Comparison of ENCODE assay signal across 23 cellular contexts in genomic region chr2:16404551-16405300, GRCh38.
"Had no signal": no experiment of that assay in that cellular context is flagged by ENCODE, and none has a peak within 500 bp of the region (broad histone marks: within the 10 kb centered on the region; RNA-seq: fewer than 3 reads in every experiment).

No MANE protein-coding gene starts in this region.

- H3K9me3 Mint-ChIP-seq: activated CD4-positive, alpha-beta memory T cell treated with anti-CD3 and anti-CD28 coated beads, Interleukin-2, amount 10 ng/mL, durations not matched to agents 7 days and 5 days; activated naive CD4-positive, alpha-beta T cell treated with anti-CD3 and anti-CD28 coated beads, Interleukin-2, amount 10 ng/mL, durations not matched to agents 7 days and 5 days; activated naive CD8-positive, alpha-beta T cell treated with anti-CD3 and anti-CD28 coated beads for 36 hours; activated T-helper 17 cell treated with anti-CD3 and anti-CD28 coated beads, Interleukin-2, amount 50 U/mL, for 72 hours had no signal

- H3K4me1 Mint-ChIP-seq: activated CD4-positive, alpha-beta memory T cell treated with anti-CD3 and anti-CD28 coated beads, Interleukin-2, amount 10 ng/mL, durations not matched to agents 7 days and 5 days; activated CD4-positive, alpha-beta T cell treated with anti-CD3 and anti-CD28 coated beads for 36 hours; activated naive CD4-positive, alpha-beta T cell treated with anti-CD3 and anti-CD28 coated beads, Interleukin-2, amount 10 ng/mL, durations not matched to agents 7 days and 5 days; activated naive CD8-positive, alpha-beta T cell treated with anti-CD3 and anti-CD28 coated beads for 36 hours; activated T-helper 17 cell treated with anti-CD3 and anti-CD28 coated beads, Interleukin-2, amount 50 U/mL, for 72 hours had no signal

- H3K4me3 ChIP-seq: SJCRH30 had no signal

- H3K27me3 Mint-ChIP-seq: activated CD4-positive, alpha-beta memory T cell treated with anti-CD3 and anti-CD28 coated beads, Interleukin-2, amount 10 ng/mL, durations not matched to agents 7 days and 5 days; activated CD4-positive, alpha-beta T cell treated with anti-CD3 and anti-CD28 coated beads for 36 hours; activated naive CD4-positive, alpha-beta T cell treated with anti-CD3 and anti-CD28 coated beads, Interleukin-2, amount 10 ng/mL, durations not matched to agents 7 days and 5 days; activated naive CD8-positive, alpha-beta T cell treated with anti-CD3 and anti-CD28 coated beads for 36 hours; activated T-helper 17 cell treated with anti-CD3 and anti-CD28 coated beads, Interleukin-2, amount 50 U/mL, for 72 hours had no signal

- H3K9me3 ChIP-seq: SJCRH30, SK-N-SH had no signal

- ATAC-seq: activated CD4-positive, alpha-beta T cell treated with anti-CD3 and anti-CD28 coated beads for 36 hours; activated T-helper 17 cell treated with anti-CD3 and anti-CD28 coated beads, Interleukin-2, amount 50 U/mL, for 72 hours; Panc1 had no signal

- H3K9ac ChIP-seq: SK-N-SH had no signal

- H3K36me3 Mint-ChIP-seq: activated naive CD4-positive, alpha-beta T cell treated with anti-CD3 and anti-CD28 coated beads, Interleukin-2, amount 10 ng/mL, durations not matched to agents 7 days and 5 days; activated naive CD8-positive, alpha-beta T cell treated with anti-CD3 and anti-CD28 coated beads for 36 hours had no signal

- H3K27ac ChIP-seq: brain microvascular endothelial cell, SJCRH30, VCaP had no signal

- DNase-seq: activated CD4-positive, alpha-beta memory T cell treated with anti-CD3 and anti-CD28 coated beads, Interleukin-2, amount 10 ng/mL, durations not matched to agents 7 days and 5 days; activated CD4-positive, alpha-beta T cell treated with anti-CD3 and anti-CD28 coated beads for 36 hours; activated CD4-positive, alpha-beta T cell treated with anti-CD3 and anti-CD28 coated beads, Interleukin-2, amount 50 U/mL, for 1 hour; activated gamma-delta T cell treated with Interleukin-2 at 50 U/mL for 16 hours; activated naive CD4-positive, alpha-beta T cell treated with anti-CD3 and anti-CD28 coated beads, Interleukin-2, amount 10 ng/mL, durations not matched to agents 7 days and 5 days; activated naive CD8-positive, alpha-beta T cell treated with anti-CD3 and anti-CD28 coated beads for 36 hours; activated T-cell treated with anti-CD3 and anti-CD28 coated beads for 4 hours; activated T-cell treated with anti-CD3 and anti-CD28 coated beads, Interleukin-2, amount 50 U/mL, for 48 hours; brain microvascular endothelial cell; cerebellar nuclear complex; NCI-H146; NCI-H187 treated with DMSO at 0.1 percent for 48 hours; NCI-H2081 treated with DMSO at 0.1 percent for 48 hours; NCI-H69; NK-92 treated with Interleukin-12 subunit alpha and Interleukin-12 subunit beta, amount 100 ng/mL, for 24 hours; Right ventricle myocardium superior; RPMI8226; SJCRH30; SK-N-SH; T-helper 1 cell had no signal

- H3K27ac Mint-ChIP-seq: activated CD4-positive, alpha-beta memory T cell treated with anti-CD3 and anti-CD28 coated beads, Interleukin-2, amount 10 ng/mL, durations not matched to agents 7 days and 5 days; activated CD4-positive, alpha-beta T cell treated with anti-CD3 and anti-CD28 coated beads for 36 hours; activated naive CD4-positive, alpha-beta T cell treated with anti-CD3 and anti-CD28 coated beads, Interleukin-2, amount 10 ng/mL, durations not matched to agents 7 days and 5 days; activated naive CD8-positive, alpha-beta T cell treated with anti-CD3 and anti-CD28 coated beads for 36 hours; activated T-helper 17 cell treated with anti-CD3 and anti-CD28 coated beads, Interleukin-2, amount 50 U/mL, for 72 hours had no signal

- H3K36me3 ChIP-seq: brain microvascular endothelial cell, SJCRH30 had no signal

- H3K4me2 ChIP-seq: SK-N-SH had no signal

- H3K9me2 ChIP-seq: SK-N-SH had no signal

- H3K4me3 Mint-ChIP-seq: activated CD4-positive, alpha-beta memory T cell treated with anti-CD3 and anti-CD28 coated beads, Interleukin-2, amount 10 ng/mL, durations not matched to agents 7 days and 5 days; activated CD4-positive, alpha-beta T cell treated with anti-CD3 and anti-CD28 coated beads for 36 hours; activated naive CD4-positive, alpha-beta T cell treated with anti-CD3 and anti-CD28 coated beads, Interleukin-2, amount 10 ng/mL, durations not matched to agents 7 days and 5 days; activated naive CD8-positive, alpha-beta T cell treated with anti-CD3 and anti-CD28 coated beads for 36 hours; activated T-helper 17 cell treated with anti-CD3 and anti-CD28 coated beads, Interleukin-2, amount 50 U/mL, for 72 hours had no signal

- H3K27me3 ChIP-seq: brain microvascular endothelial cell, SJCRH30 had no signal
